In the genomic region with DNA sequence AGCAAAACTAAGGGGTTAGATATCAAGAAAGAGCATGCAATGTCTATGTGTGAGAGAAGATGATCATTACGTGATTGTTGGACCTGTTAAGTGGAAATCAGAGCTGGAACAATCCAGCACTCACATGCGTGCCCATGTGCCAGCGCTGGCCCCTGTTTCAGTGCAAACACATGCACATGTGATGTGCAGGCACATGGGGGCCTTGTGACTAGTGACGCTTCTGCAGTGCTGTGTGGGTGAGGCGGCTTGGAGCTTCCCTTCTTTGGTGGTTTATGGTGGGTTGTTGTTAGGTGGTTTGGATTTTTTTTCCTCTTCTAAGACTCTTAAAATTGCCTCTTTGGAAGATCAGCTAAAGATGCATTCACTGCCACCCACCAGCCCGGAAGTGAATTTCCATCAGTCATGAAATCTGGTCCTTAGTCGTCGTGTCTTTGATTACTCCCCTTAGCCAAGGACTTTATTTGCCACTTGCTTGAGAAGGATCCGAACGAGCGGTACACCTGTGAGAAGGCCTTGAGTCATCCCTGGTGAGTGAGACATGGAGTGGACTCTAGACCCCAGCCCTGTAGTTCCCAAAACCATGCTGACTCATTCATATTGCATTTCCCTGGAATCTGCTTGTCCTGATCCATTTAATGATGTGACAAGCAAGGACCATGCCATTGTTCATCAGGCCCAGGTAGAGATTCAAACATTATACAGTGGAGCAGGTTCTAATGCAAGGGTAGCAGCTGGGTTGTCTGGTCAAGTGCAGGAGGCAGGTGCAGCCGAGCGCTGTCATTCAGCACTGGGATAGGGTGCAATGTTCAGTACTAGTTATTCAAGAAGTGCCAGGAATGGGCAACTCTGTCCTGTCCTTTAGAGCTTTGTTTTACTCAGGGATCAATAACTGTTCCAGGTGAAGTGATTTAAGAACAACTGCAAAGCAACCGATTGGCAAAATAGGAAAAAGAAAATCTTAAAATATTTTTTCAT, we compare ENCODE assay signal across 24 cellular contexts. TPM values are rescaled to one million over a fixed set of nuclear protein-coding genes. Genes with fewer than 3 reads are reported as not detected.
DNase-seq lines count a peak whose midpoint lies in the region; ATAC-seq and TF ChIP-seq lines count a peak whose summit lies in the region.
"Had no signal": no experiment of that assay in that cellular context is flagged by ENCODE, and none has a peak within 500 bp of the region (broad histone marks: within the 10 kb centered on the region; RNA-seq: fewer than 3 reads in every experiment).

No MANE protein-coding gene starts in this region.

- peaks cover 0 to 14% (median 0%) of the 10 kb centered on the region in 7 donors for H3K27me3 ChIP-seq in spleen (replicated peaks in 1 of 7)
- H3K27me3 ChIP-seq: esophagus squamous epithelium had no signal

- no peak for TF ChIP-seq POLR2A in spleen (IDR thresholded peaks at IDR 0.05)

- peaks cover 0 to 15% (median 0%) of the 10 kb centered on the region in 6 donors for H3K4me1 ChIP-seq in spleen

- peak overlapping the region; percentile 100 for H3K27ac ChIP-seq in epithelial cell of prostate
- H3K27ac ChIP-seq in spleen: no peak overlapping the region
- H3K27ac ChIP-seq: esophagus squamous epithelium, neutrophil, SK-N-MC, thoracic aorta, WERI-Rb-1 had no signal

- no peak overlapping the region for H3K4me3 ChIP-seq in spleen
- H3K4me3 ChIP-seq: esophagus squamous epithelium, SK-N-MC, thoracic aorta had no signal

- intact Hi-C loops in spleen (cut with DNase I; ENCODE audit: low total_unique reads): no loop called here

- DNase-seq in CD1c-positive myeloid dendritic cell (ENCODE audit: extremely low spot score) (peak; percentile 80), M059J (ENCODE audit: low read depth) (peak; percentile 64), epithelial cell of prostate (ENCODE audit: low read depth, low spot score) (no peak), nucleus accumbens (lab: John Stamatoyannopoulos, UW) (peak in 30 of 56 donors; percentile 13 to 81 (median 46)), spleen (no peak)
- DNase-seq: activated CD4-positive, alpha-beta T cell treated with anti-CD3 and anti-CD28 coated beads, Interleukin-2, amount 50 U/mL, for 48 hours; activated effector memory CD4-positive, alpha-beta T cell treated with anti-CD3 and anti-CD28 coated beads, Interleukin-2, amount 50 U/mL, for 16 hours; effector CD8-positive, alpha-beta T cell; esophagus squamous epithelium; H9; NCI-H1092; NCI-H1930; NCI-H446 treated with DMSO at 0.1 percent for 48 hours; right cardiac atrium; WERI-Rb-1 had no signal

- H3K9me3 ChIP-seq in spleen: no peaks in the 10 kb centered on the region
- H3K9me3 ChIP-seq: esophagus squamous epithelium, neutrophil, thoracic aorta had no signal

- H3K36me3 ChIP-seq in spleen: peaks cover 0 to 5% (median 0%) of the 10 kb centered on the region in 6 donors
- H3K36me3 ChIP-seq: neutrophil, thoracic aorta, WERI-Rb-1 had no signal

- TF ChIP-seq CTCF in spleen (IDR thresholded peaks at IDR 0.05 in 8 of 11, conservative IDR thresholded peaks at IDR 0.05 in 3 of 11): no peak

- WGBS in spleen, 5 donors: 91 to 94% (median 93%) methylated on average over 14 of the region's 14 CpGs

- no peak for ATAC-seq in GM19463 (IDR thresholded peaks at IDR 0.05; ENCODE audit: unreplicated experiment)
- ATAC-seq in GM21360 (IDR thresholded peaks at IDR 0.05; ENCODE audit: unreplicated experiment): no peak
- ATAC-seq in HG02970 (IDR thresholded peaks at IDR 0.05; ENCODE audit: low FRiP score, unreplicated experiment): no peak
- ATAC-seq: right cardiac atrium; stimulated activated effector memory CD8-positive, alpha-beta T cell treated with anti-CD3 and anti-CD28 coated beads, Interleukin-12 subunit alpha, Interleukin-12 subunit beta, amount 100 ng/mL, for 72 hours had no signal

RNA-seq across cellular contexts. Expression of a gene that starts 26.2 kb away (rescaled TPM):
- 3.0 and 4.5 TPM in 2 replicates for total RNA-seq in M059J (2014; rRNA removed; shearing (Covaris generic))
- 10 to 100 TPM in 1 of 7 donors, 1 to 10 TPM in 6; 2.7 to 12.2 (median 4.7) TPM for total RNA-seq in spleen
- polyA plus RNA-seq in spleen: 1 to 10 TPM in 1 of 3 donors, under 1 TPM in 2; 0.68 to 1.4 (median 0.76) TPM
- total RNA-seq: T-helper 2 cell treated with Interferon-gamma antibody and Interleukin-4, amounts not matched to agents 100 ng/mL and 5 ng/mL, for 36 hours; thoracic aorta had no signal
- polyA plus RNA-seq: CD14-positive monocyte had no signal

RNA-seq across cellular contexts. Expression of a gene that starts 42.5 kb away (rescaled TPM):
- 31.5 and 62.2 TPM in 2 replicates for total RNA-seq in M059J (2014; rRNA removed; shearing (Covaris generic))
- 1 to 10 TPM in 2 of 7 donors, under 1 TPM in 5; 0.43 to 3.4 (median 0.82) TPM for total RNA-seq in spleen
- polyA plus RNA-seq in spleen: under 1 TPM; 0.54 to 0.93 (median 0.77) TPM

Comparison
In these comparisons a context has a peak if more than half of its experiments do, and no peak if none do; other contexts are left out.
1. DNase-seq: peak in CD1c-positive myeloid dendritic cell (single experiment), M059J (single experiment) and nucleus accumbens (30 of 56); none in epithelial cell of prostate (single experiment) and spleen (single experiment).